In the genomic region with DNA sequence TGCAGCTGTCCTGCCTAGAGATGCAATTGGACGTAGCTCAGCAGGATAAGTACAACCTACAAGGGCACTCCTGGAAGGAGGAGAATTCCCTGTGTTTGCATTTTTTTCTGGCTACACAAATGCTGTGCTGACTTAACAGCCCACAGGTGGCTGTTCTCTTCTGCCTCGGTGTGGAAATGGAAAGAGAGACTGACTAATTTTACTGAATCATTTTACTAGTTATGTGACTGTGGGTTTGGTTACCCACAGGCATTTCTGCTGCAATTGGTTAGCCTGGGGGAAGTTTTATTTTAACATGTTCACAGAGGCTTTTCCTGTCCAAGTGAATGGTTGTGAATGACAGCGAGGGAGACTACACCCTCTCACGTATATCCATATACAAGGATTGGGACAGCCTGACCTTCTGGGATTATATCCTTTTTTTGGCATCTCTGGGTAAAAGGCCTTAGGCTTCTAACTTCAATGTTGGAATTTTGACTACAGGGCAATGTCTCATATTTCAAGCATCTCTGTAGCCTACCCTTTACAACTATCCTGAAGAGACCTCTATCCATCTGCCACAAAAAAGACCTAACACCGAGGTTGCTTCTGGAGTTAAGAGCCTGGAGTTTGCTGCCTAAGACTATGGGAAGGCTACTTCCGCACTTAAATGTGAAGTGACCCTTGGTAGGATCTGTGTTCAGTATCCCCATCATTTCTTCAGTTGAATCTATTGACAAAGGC, we compare ENCODE assay signal across 8 cellular contexts.
DNase-seq lines count a peak whose midpoint lies in the region; ATAC-seq, FAIRE-seq and TF ChIP-seq lines count a peak whose summit lies in the region.

No MANE protein-coding gene starts in this region.

- H3K27me3 ChIP-seq in skeletal muscle satellite cell (ENCODE audit: control insufficient read depth, insufficient read depth, low read length): no peaks in the 10 kb centered on the region

- peaks cover 14% of the 10 kb centered on the region for H3K36me3 Mint-ChIP-seq in activated T-helper 2 cell treated with anti-CD3 and anti-CD28 coated beads, Interferon-gamma antibody, Interleukin-2, Interleukin-4, amounts not matched to agents 10 μg/mL and 5 μg/mL and 100 μg/mL, durations not matched to agents 14 hours and 24 hours and 36 hours (ENCODE audit: low read depth)
- no peaks in the 10 kb centered on the region for H3K36me3 Mint-ChIP-seq in chondrocyte (ENCODE audit: low read depth)

- H3K9ac ChIP-seq in skeletal muscle satellite cell (ENCODE audit: low read depth, low read length): no peak overlapping the region

- H3K4me2 ChIP-seq in skeletal muscle satellite cell (ENCODE audit: low read length): peak overlapping the region; percentile 11

- peaks cover 55% of the 10 kb centered on the region for H3K4me1 Mint-ChIP-seq in activated T-helper 2 cell treated with anti-CD3 and anti-CD28 coated beads, Interferon-gamma antibody, Interleukin-2, Interleukin-4, amounts not matched to agents 10 μg/mL and 5 μg/mL and 100 μg/mL, durations not matched to agents 14 hours and 24 hours and 36 hours (ENCODE audit: low read depth)
- peaks cover 5% of the 10 kb centered on the region for H3K4me1 Mint-ChIP-seq in chondrocyte (ENCODE audit: low read depth)

- FAIRE-seq in GM12891 (lab: Jason Lieb, UNC): peak; percentile 93

- H3K4me1 ChIP-seq in skeletal muscle satellite cell (ENCODE audit: control insufficient read depth, insufficient read depth, low read length): peaks cover 10% of the 10 kb centered on the region

- no peaks in the 10 kb centered on the region for H3K36me3 ChIP-seq in skeletal muscle satellite cell (ENCODE audit: insufficient read depth, low read length)

- intact Hi-C loops in activated T-helper 2 cell treated with anti-CD3 and anti-CD28 coated beads, Interferon-gamma antibody, Interleukin-2, Interleukin-4, amounts not matched to agents 10 μg/mL and 5 μg/mL and 100 μg/mL, durations not matched to agents 14 hours and 24 hours and 36 hours (cut with micrococcal nuclease): loop anchor here (1.0 to 10.0 kb wide), 6 partner anchors 8 to 381 kb away; no protein-coding TSS in a partner anchor

- peak; percentile 79 for ATAC-seq in GM21528 (IDR thresholded peaks at IDR 0.05; ENCODE audit: low FRiP score, unreplicated experiment)

- H3K4me3 Mint-ChIP-seq in activated T-helper 2 cell treated with anti-CD3 and anti-CD28 coated beads, Interferon-gamma antibody, Interleukin-2, Interleukin-4, amounts not matched to agents 10 μg/mL and 5 μg/mL and 100 μg/mL, durations not matched to agents 14 hours and 24 hours and 36 hours (ENCODE audit: low read depth): peak overlapping the region; percentile 0
- no peak overlapping the region for H3K4me3 Mint-ChIP-seq in chondrocyte (ENCODE audit: unreplicated experiment)

- H3K9me3 Mint-ChIP-seq in activated T-helper 2 cell treated with anti-CD3 and anti-CD28 coated beads, Interferon-gamma antibody, Interleukin-2, Interleukin-4, amounts not matched to agents 10 μg/mL and 5 μg/mL and 100 μg/mL, durations not matched to agents 14 hours and 24 hours and 36 hours: peaks cover 6% of the 10 kb centered on the region
- H3K9me3 Mint-ChIP-seq in chondrocyte (ENCODE audit: low read depth): no peaks in the 10 kb centered on the region

- no peak for TF ChIP-seq POLR2A in GM12891 (IDR thresholded peaks at IDR 0.05; ENCODE audit: low read depth, low read length)

- H3K9me3 ChIP-seq in skeletal muscle satellite cell (replicated peaks; ENCODE audit: low read length): no peaks in the 10 kb centered on the region

- H3K4me3 ChIP-seq in skeletal muscle satellite cell (ENCODE audit: low read length): no peak overlapping the region

- no peaks in the 10 kb centered on the region for H3K27me3 Mint-ChIP-seq in activated T-helper 2 cell treated with anti-CD3 and anti-CD28 coated beads, Interferon-gamma antibody, Interleukin-2, Interleukin-4, amounts not matched to agents 10 μg/mL and 5 μg/mL and 100 μg/mL, durations not matched to agents 14 hours and 24 hours and 36 hours (ENCODE audit: low read depth)
- H3K27me3 Mint-ChIP-seq in chondrocyte (ENCODE audit: low read depth): peaks cover 9% of the 10 kb centered on the region

- peak overlapping the region; percentile 19 for H3K27ac Mint-ChIP-seq in activated T-helper 2 cell treated with anti-CD3 and anti-CD28 coated beads, Interferon-gamma antibody, Interleukin-2, Interleukin-4, amounts not matched to agents 10 μg/mL and 5 μg/mL and 100 μg/mL, durations not matched to agents 14 hours and 24 hours and 36 hours
- H3K27ac Mint-ChIP-seq in chondrocyte (ENCODE audit: unreplicated experiment): no peak overlapping the region

- DNase-seq in GM12891 (ENCODE audit: insufficient read length, low spot score) (no peak), HPDE6-E6E7 (ENCODE audit: extremely low spot score) (peak; percentile 73), NCI-H2081 (lab: John Stamatoyannopoulos, UW) (no peak), ureter (ENCODE audit: low spot score) (no peak), chondrocyte (ENCODE audit: low spot score) (no peak)
- peak; percentile 54 for DNase-seq in activated T-helper 2 cell treated with anti-CD3 and anti-CD28 coated beads, Interferon-gamma antibody, Interleukin-2, Interleukin-4, amounts not matched to agents 10 μg/mL and 5 μg/mL and 100 μg/mL, durations not matched to agents 14 hours and 24 hours and 36 hours (ENCODE audit: low spot score)

- TF ChIP-seq CTCF in chondrocyte (IDR thresholded peaks at IDR 0.05): no peak

TF ChIP-seq in GM12891, 5 proteins besides CTCF, POLR2A, EP300 and RAD21:
- TF ChIP-seq TAF1 (IDR thresholded peaks at IDR 0.05; ENCODE audit: low read depth, low read length): no peak
- TF ChIP-seq POU2F2 (IDR thresholded peaks at IDR 0.05; ENCODE audit: low read depth, low read length): peak; percentile 63; the same call in 1 of the 2 replicates
- TF ChIP-seq SPI1 (IDR thresholded peaks at IDR 0.05; ENCODE audit: low read depth, low read length): no peak
- TF ChIP-seq POLR2AphosphoS5 (IDR thresholded peaks at IDR 0.05; ENCODE audit: low read depth, low read length): no peak
- no peak for TF ChIP-seq PAX5 (IDR thresholded peaks at IDR 0.05; ENCODE audit: insufficient read depth, low read length, severe bottlenecking)

Comparison
In these comparisons a context has a peak if more than half of its experiments do, and no peak if none do; other contexts are left out.
1. DNase-seq: peak in HPDE6-E6E7 (single experiment) and activated T-helper 2 cell treated with anti-CD3 and anti-CD28 coated beads, Interferon-gamma antibody, Interleukin-2, Interleukin-4, amounts not matched to agents 10 μg/mL and 5 μg/mL and 100 μg/mL, durations not matched to agents 14 hours and 24 hours and 36 hours (single experiment); none in GM12891 (single experiment), NCI-H2081 (0 of 2), ureter (single experiment) and chondrocyte (single experiment).